In the genomic region with DNA sequence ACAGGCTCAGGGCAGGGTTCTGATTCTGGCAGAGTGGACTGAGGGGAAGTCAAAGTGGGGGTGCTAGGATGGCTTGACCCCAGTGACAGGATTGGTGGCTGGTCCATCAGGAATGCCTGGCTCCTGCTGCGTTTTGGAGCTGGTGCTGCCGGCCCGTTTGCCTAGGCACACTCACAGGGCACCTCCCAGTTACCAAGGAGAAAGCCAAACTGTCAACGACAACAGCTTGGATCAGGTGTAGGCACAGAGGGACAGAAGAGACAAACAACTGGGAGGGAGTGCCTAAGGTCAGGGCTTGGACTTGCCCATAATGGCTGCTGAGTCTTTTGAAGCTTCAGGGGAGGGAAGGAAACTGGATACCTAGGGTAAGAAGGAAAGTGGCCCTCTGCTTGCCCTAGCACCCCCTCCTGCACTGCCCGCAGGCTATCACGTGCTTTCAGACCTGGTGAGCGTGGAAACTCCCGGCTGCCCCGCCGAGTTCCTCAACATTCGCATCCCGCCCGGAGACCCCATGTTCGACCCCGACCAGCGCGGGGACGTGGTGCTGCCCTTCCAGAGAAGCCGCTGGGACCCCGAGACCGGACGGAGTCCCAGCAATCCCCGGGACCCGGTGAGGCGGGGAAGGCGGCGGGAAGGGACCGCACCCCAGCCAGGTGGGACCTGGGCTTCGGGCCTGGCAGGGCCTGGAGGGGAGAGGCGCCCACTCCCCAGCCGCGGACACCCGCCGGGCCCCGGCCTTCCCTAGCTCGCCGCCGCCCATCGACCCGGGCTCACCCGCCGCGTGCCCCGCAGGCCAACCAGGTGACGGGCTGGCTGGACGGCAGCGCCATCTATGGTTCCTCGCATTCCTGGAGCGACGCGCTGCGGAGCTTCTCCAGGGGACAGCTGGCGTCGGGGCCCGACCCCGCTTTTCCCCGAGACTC, we compare ENCODE assay signal across 10 cellular contexts. TPM values are rescaled to one million over a fixed set of nuclear protein-coding genes. Genes with fewer than 3 reads are reported as not detected.
DNase-seq lines count a peak whose midpoint lies in the region; FAIRE-seq and TF ChIP-seq lines count a peak whose summit lies in the region.
"Had no signal": no experiment of that assay in that cellular context is flagged by ENCODE, and none has a peak within 500 bp of the region (broad histone marks: within the 10 kb centered on the region; RNA-seq: fewer than 3 reads in every experiment).

No MANE protein-coding gene starts in this region.

- peaks cover 0 to 62% (median 0%) of the 10 kb centered on the region in 4 donors for H3K27me3 ChIP-seq in esophagus squamous epithelium

- H3K27ac Mint-ChIP-seq in activated CD4-positive, alpha-beta T cell treated with anti-CD3 and anti-CD28 coated beads, Interleukin-2, amount 10 ng/mL, durations not matched to agents 24 days and 14 days = peak overlapping the region; percentile 42
- no peak overlapping the region for H3K27ac Mint-ChIP-seq in stimulated activated naive CD8-positive, alpha-beta T cell treated with anti-CD3 and anti-CD28 coated beads, Interleukin-15, Interleukin-2, amounts not matched to agents 100 ng/mL and 50 ng/mL, for 24 hours
- H3K27ac Mint-ChIP-seq: activated CD4-positive, alpha-beta T cell treated with anti-CD3 and anti-CD28 coated beads, Interleukin-2, amount 10 ng/mL, durations not matched to agents 7 days and 5 days had no signal

- no peak for FAIRE-seq in kidney (lab: Jason Lieb, UNC)

- no peaks in the 10 kb centered on the region for H3K36me3 ChIP-seq in kidney (ENCODE audit: control insufficient read depth in 1 of 2, insufficient read depth in 2 of 2, low read length in 2 of 2)
- H3K36me3 ChIP-seq in esophagus squamous epithelium = peaks cover 0 to 74% (median 5%) of the 10 kb centered on the region in 3 donors

- H3K9me3 ChIP-seq in kidney (ENCODE audit: control insufficient read depth in 1 of 2, low read length in 2 of 2) (no peaks in the 10 kb centered on the region), esophagus squamous epithelium (no peaks in the 10 kb centered on the region)

- H3K4me3 Mint-ChIP-seq in activated CD4-positive, alpha-beta T cell treated with anti-CD3 and anti-CD28 coated beads, Interleukin-2, amount 10 ng/mL, durations not matched to agents 24 days and 14 days = peak overlapping the region; percentile 50
- H3K4me3 Mint-ChIP-seq in stimulated activated naive CD8-positive, alpha-beta T cell treated with anti-CD3 and anti-CD28 coated beads, Interleukin-15, Interleukin-2, amounts not matched to agents 100 ng/mL and 50 ng/mL, for 24 hours = peak overlapping the region; percentile 35
- H3K4me3 Mint-ChIP-seq: activated CD4-positive, alpha-beta T cell treated with anti-CD3 and anti-CD28 coated beads, Interleukin-2, amount 10 ng/mL, durations not matched to agents 7 days and 5 days had no signal

- H3K27ac ChIP-seq in kidney (ENCODE audit: low read depth in 2 of 2, low read length in 2 of 2) (no peak overlapping the region), esophagus squamous epithelium (peak overlapping the region in 2 of 4 donors; percentile 11 to 48)

- peaks cover 51% of the 10 kb centered on the region for H3K27me3 Mint-ChIP-seq in activated CD4-positive, alpha-beta T cell treated with anti-CD3 and anti-CD28 coated beads, Interleukin-2, amount 10 ng/mL, durations not matched to agents 24 days and 14 days
- peaks cover 52% of the 10 kb centered on the region for H3K27me3 Mint-ChIP-seq in stimulated activated naive CD8-positive, alpha-beta T cell treated with anti-CD3 and anti-CD28 coated beads, Interleukin-15, Interleukin-2, amounts not matched to agents 100 ng/mL and 50 ng/mL, for 24 hours

- peak; percentile 69 for DNase-seq in activated CD4-positive, alpha-beta T cell treated with anti-CD3 and anti-CD28 coated beads, Interleukin-2, amount 10 ng/mL, durations not matched to agents 24 days and 14 days
- DNase-seq in activated CD4-positive, alpha-beta T cell treated with anti-CD3 and anti-CD28 coated beads for 1 hour = no peak
- DNase-seq in activated naive CD4-positive, alpha-beta T cell treated with anti-CD3 and anti-CD28 coated beads, Interleukin-2, amount 50 U/mL, for 16 hours = peak; percentile 31
- no peak for DNase-seq in kidney
- DNase-seq in mucosa of gallbladder (ENCODE audit: low spot score) = no peak
- DNase-seq in GDM1 (lab: John Stamatoyannopoulos, UW) = no peak
- DNase-seq in esophagus squamous epithelium (lab: John Stamatoyannopoulos, UW) = no peak
- DNase-seq: activated CD4-positive, alpha-beta T cell treated with anti-CD3 and anti-CD28 coated beads, Interleukin-2, amount 10 ng/mL, durations not matched to agents 7 days and 5 days had no signal

- TF ChIP-seq POLR2A in esophagus squamous epithelium (IDR thresholded peaks at IDR 0.05) = no peak

- peak overlapping the region in 1 of 2 donors; percentile 25 for H3K4me3 ChIP-seq in kidney (ENCODE audit: low read length in 2 of 2)
- H3K4me3 ChIP-seq in esophagus squamous epithelium = peak overlapping the region in 2 of 4 donors; percentile 16 to 49

- H3K4me1 Mint-ChIP-seq in activated CD4-positive, alpha-beta T cell treated with anti-CD3 and anti-CD28 coated beads, Interleukin-2, amount 10 ng/mL, durations not matched to agents 24 days and 14 days = peaks cover 3% of the 10 kb centered on the region
- H3K4me1 Mint-ChIP-seq in stimulated activated naive CD8-positive, alpha-beta T cell treated with anti-CD3 and anti-CD28 coated beads, Interleukin-15, Interleukin-2, amounts not matched to agents 100 ng/mL and 50 ng/mL, for 24 hours (ENCODE audit: low read depth) = peaks cover 10% of the 10 kb centered on the region

- no peaks in the 10 kb centered on the region for H3K36me3 Mint-ChIP-seq in activated CD4-positive, alpha-beta T cell treated with anti-CD3 and anti-CD28 coated beads, Interleukin-2, amount 10 ng/mL, durations not matched to agents 24 days and 14 days (ENCODE audit: low read depth)
- no peaks in the 10 kb centered on the region for H3K36me3 Mint-ChIP-seq in stimulated activated naive CD8-positive, alpha-beta T cell treated with anti-CD3 and anti-CD28 coated beads, Interleukin-15, Interleukin-2, amounts not matched to agents 100 ng/mL and 50 ng/mL, for 24 hours (ENCODE audit: low read depth)

- H3K4me1 ChIP-seq in kidney (ENCODE audit: control insufficient read depth in 1 of 2, insufficient read depth in 1 of 2, low read depth in 1 of 2, low read length in 2 of 2) (peaks cover 0 to 4% of the 10 kb centered on the region in 2 donors), esophagus squamous epithelium (peaks cover 2 to 56% (median 18%) of the 10 kb centered on the region in 3 donors)

- intact Hi-C loops in activated CD4-positive, alpha-beta T cell treated with anti-CD3 and anti-CD28 coated beads, Interleukin-2, amount 10 ng/mL, durations not matched to agents 24 days and 14 days (cut with micrococcal nuclease) = no loop called here
- intact Hi-C loops in kidney (cut with DNase I) (no loop called here), esophagus squamous epithelium (cut with DNase I) (no loop called here)

- TF ChIP-seq CTCF in kidney (IDR thresholded peaks at IDR 0.05; ENCODE audit: borderline replicate concordance, extremely low read depth, insufficient read depth) = peak; percentile 11
- no peak for TF ChIP-seq CTCF in esophagus squamous epithelium (IDR thresholded peaks at IDR 0.05)

- H3K9me3 Mint-ChIP-seq in activated CD4-positive, alpha-beta T cell treated with anti-CD3 and anti-CD28 coated beads, Interleukin-2, amount 10 ng/mL, durations not matched to agents 24 days and 14 days = no peaks in the 10 kb centered on the region
- no peaks in the 10 kb centered on the region for H3K9me3 Mint-ChIP-seq in stimulated activated naive CD8-positive, alpha-beta T cell treated with anti-CD3 and anti-CD28 coated beads, Interleukin-15, Interleukin-2, amounts not matched to agents 100 ng/mL and 50 ng/mL, for 24 hours
- H3K9me3 Mint-ChIP-seq: activated CD4-positive, alpha-beta T cell treated with anti-CD3 and anti-CD28 coated beads, Interleukin-2, amount 10 ng/mL, durations not matched to agents 7 days and 5 days had no signal

- H3K9ac ChIP-seq in kidney (ENCODE audit: low read length in 2 of 2) = no peak overlapping the region

- WGBS in esophagus squamous epithelium, 2 donors = 40 to 80% methylated on average over 2 to 9 of the region's 57 CpGs

RNA-seq across cellular contexts. Expression of a gene that starts 5.1 kb away (rescaled TPM):
- 0.02 and 0.14 TPM in 2 replicates for total RNA-seq in activated CD4-positive, alpha-beta T cell treated with anti-CD3 and anti-CD28 coated beads, Interleukin-2, amount 10 ng/mL, durations not matched to agents 24 days and 14 days
- total RNA-seq in kidney (1.6 TPM), mucosa of gallbladder (23.4 TPM), esophagus squamous epithelium (100 to 1,000 TPM in 2 of 4 donors, 10 to 100 TPM in 2; 87.5 to 202 (median 122) TPM)
- polyA plus RNA-seq in kidney (ENCODE audit: insufficient read depth, low read depth, low replicate concordance) = 0.26 TPM
- total RNA-seq: activated CD4-positive, alpha-beta T cell treated with anti-CD3 and anti-CD28 coated beads, Interleukin-2, amount 10 ng/mL, durations not matched to agents 7 days and 5 days; NCI-H460 had no signal

RNA-seq across cellular contexts. Expression of a gene that starts 5.3 kb away (rescaled TPM):
- total RNA-seq in activated CD4-positive, alpha-beta T cell treated with anti-CD3 and anti-CD28 coated beads, Interleukin-2, amount 10 ng/mL, durations not matched to agents 24 days and 14 days = not detected in 2 replicates
- total RNA-seq in kidney (1.4 TPM), mucosa of gallbladder (10.6 TPM), esophagus squamous epithelium (100 to 1,000 TPM in 3 of 4 donors, 10 to 100 TPM in 1; 64.0 to 202 (median 134) TPM)
- polyA plus RNA-seq in kidney (ENCODE audit: insufficient read depth, low read depth, low replicate concordance) = 0.52 TPM
- total RNA-seq: activated CD4-positive, alpha-beta T cell treated with anti-CD3 and anti-CD28 coated beads, Interleukin-2, amount 10 ng/mL, durations not matched to agents 7 days and 5 days had no signal

RNA-seq across cellular contexts. Expression of a gene that starts 20.8 kb away (rescaled TPM):
- not detected in 2 replicates for total RNA-seq in activated CD4-positive, alpha-beta T cell treated with anti-CD3 and anti-CD28 coated beads, Interleukin-2, amount 10 ng/mL, durations not matched to agents 24 days and 14 days
- total RNA-seq in kidney = not detected
- polyA plus RNA-seq in kidney (ENCODE audit: insufficient read depth, low read depth, low replicate concordance) = 0.37 TPM
- total RNA-seq in mucosa of gallbladder = 87.1 TPM
- total RNA-seq in esophagus squamous epithelium = 10 to 100 TPM in 2 of 4 donors, 1 to 10 TPM in 1, not detected in 1; 6.3 to 20.6 (median 13.6) TPM
- total RNA-seq: activated CD4-positive, alpha-beta T cell treated with anti-CD3 and anti-CD28 coated beads, Interleukin-2, amount 10 ng/mL, durations not matched to agents 7 days and 5 days; NCI-H460 had no signal

RNA-seq across cellular contexts. Expression of a gene that starts 21.0 kb away (rescaled TPM):
- 0.05 TPM in 1 of 2 replicates, not detected in the other for total RNA-seq in activated CD4-positive, alpha-beta T cell treated with anti-CD3 and anti-CD28 coated beads, Interleukin-2, amount 10 ng/mL, durations not matched to agents 24 days and 14 days
- total RNA-seq in kidney (0.28 TPM), mucosa of gallbladder (366 TPM), esophagus squamous epithelium (10 to 100 TPM in 3 of 4 donors, 1 to 10 TPM in 1; 5.0 to 50.7 (median 22.6) TPM)
- polyA plus RNA-seq in kidney (ENCODE audit: insufficient read depth, low read depth, low replicate concordance) = 0.26 TPM

RNA-seq across cellular contexts. Expression of a gene that starts 52.8 kb away (rescaled TPM):
- total RNA-seq in activated CD4-positive, alpha-beta T cell treated with anti-CD3 and anti-CD28 coated beads, Interleukin-2, amount 10 ng/mL, durations not matched to agents 24 days and 14 days = 14.4 and 16.1 TPM in 2 replicates
- total RNA-seq in kidney (5.2 TPM), mucosa of gallbladder (10.4 TPM), esophagus squamous epithelium (10 to 100 TPM in 1 of 4 donors, 1 to 10 TPM in 3; 1.9 to 12.0 (median 5.7) TPM)
- 7.7 TPM for polyA plus RNA-seq in kidney (ENCODE audit: insufficient read depth, low read depth, low replicate concordance)

Comparison
In these comparisons a context has a peak if more than half of its experiments do, and no peak if none do; other contexts are left out.
1. DNase-seq: peak in activated CD4-positive, alpha-beta T cell treated with anti-CD3 and anti-CD28 coated beads, Interleukin-2, amount 10 ng/mL, durations not matched to agents 24 days and 14 days (single experiment) and activated naive CD4-positive, alpha-beta T cell treated with anti-CD3 and anti-CD28 coated beads, Interleukin-2, amount 50 U/mL, for 16 hours (single experiment); none in activated CD4-positive, alpha-beta T cell treated with anti-CD3 and anti-CD28 coated beads for 1 hour (single experiment), kidney (single experiment), mucosa of gallbladder (single experiment), GDM1 (single experiment) and esophagus squamous epithelium (single experiment).